8 cellular contexts compared by ENCODE assay signal in the genomic region with DNA sequence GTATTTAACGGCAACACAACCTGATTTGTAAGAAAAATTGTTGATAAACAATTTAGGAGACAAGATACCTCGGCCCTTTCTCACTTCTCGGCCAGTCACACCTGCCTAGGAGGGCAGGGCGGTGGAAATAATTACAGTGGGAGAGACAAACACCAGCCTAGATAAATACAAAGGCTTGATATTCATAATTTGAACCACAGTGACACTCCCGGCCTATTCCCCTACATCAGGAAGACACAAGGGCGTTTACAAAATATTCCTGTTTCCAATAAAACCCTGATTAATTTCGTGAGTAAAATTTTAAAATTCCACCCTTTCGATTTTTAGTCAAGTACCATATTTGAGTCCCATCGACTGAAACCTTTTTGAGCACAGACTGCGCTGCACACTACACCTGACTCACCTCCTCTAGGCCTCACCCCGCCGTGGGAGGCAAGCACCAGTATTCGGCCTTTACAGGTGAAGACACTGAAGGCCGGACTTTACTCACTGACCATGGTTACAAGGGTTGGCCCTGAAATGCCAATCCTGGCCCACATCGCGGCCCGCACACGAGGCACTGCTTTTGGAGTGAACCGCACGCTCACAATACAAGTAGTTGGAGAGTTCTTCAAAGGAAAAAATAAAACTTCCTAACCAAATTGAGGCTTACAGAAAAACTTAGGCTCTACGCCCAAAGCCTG. TPM values are rescaled to one million over a fixed set of nuclear protein-coding genes. Genes with fewer than 3 reads are reported as not detected.
DNase-seq lines count a peak whose midpoint lies in the region; ATAC-seq and TF ChIP-seq lines count a peak whose summit lies in the region.

No MANE protein-coding gene starts in this region.

- no peaks in the 10 kb centered on the region for H3K9me3 Mint-ChIP-seq in activated naive CD8-positive, alpha-beta T cell (ENCODE audit: low read depth)

- no peaks in the 10 kb centered on the region for H3K36me3 ChIP-seq in PC-3 (ENCODE audit: low read depth, low read length)
- no peaks in the 10 kb centered on the region for H3K36me3 ChIP-seq in prostate gland

- H3K4me1 ChIP-seq in PC-3 (ENCODE audit: insufficient read depth, low read length): peaks cover 6% of the 10 kb centered on the region; the same call in 1 of the 2 replicates
- no peaks in the 10 kb centered on the region for H3K4me1 ChIP-seq in prostate gland (replicated peaks)

- H3K4me3 Mint-ChIP-seq in activated naive CD8-positive, alpha-beta T cell: peak overlapping the region; percentile 98

- H3K4me2 ChIP-seq in PC-3 (ENCODE audit: low read length): peak overlapping the region; percentile 90

- peak overlapping the region; percentile 99 for H3K27ac Mint-ChIP-seq in activated naive CD8-positive, alpha-beta T cell

- H2AFZ ChIP-seq in PC-3 (ENCODE audit: low read length): peak overlapping the region; percentile 85

- TF ChIP-seq POLR2A in prostate gland (IDR thresholded peaks at IDR 0.05): no peak

- H3F3A ChIP-seq in PC-3 (ENCODE audit: low read length, unreplicated experiment): no peaks in the 10 kb centered on the region

- BruUV-seq in PC-3 (replicated peaks; lab: Mats Ljungman, UMichigan): TSS peak; percentile 54

- peaks cover 41% of the 10 kb centered on the region for H4K20me1 ChIP-seq in PC-3 (ENCODE audit: low read length)

- H3K4me3 ChIP-seq in PC-3 (ENCODE audit: low read length): peak overlapping the region; percentile 90
- H3K4me3 ChIP-seq in prostate gland: peak overlapping the region; percentile 63 to 81

- intact Hi-C loops in PC-3 (cut with micrococcal nuclease): loop anchor here (1.0 to 10.0 kb wide), 4 partner anchors 87 to 237 kb away; partner anchors contain the start of gene ATOSA
- intact Hi-C loops in left cardiac atrium (cut with DNase I): loop anchor here (10.0 kb wide), 2 partner anchors 223 to 233 kb away; no protein-coding TSS in a partner anchor
- intact Hi-C loops in prostate gland (cut with DNase I): loop anchor here (5.0 kb wide), 1 partner anchor 109 kb away; the partner anchor contains the start of gene ATOSA

- no peaks in the 10 kb centered on the region for H3K9me2 ChIP-seq in PC-3 (replicated peaks; ENCODE audit: low read length)

- peaks cover 41% of the 10 kb centered on the region for H3K4me1 Mint-ChIP-seq in activated naive CD8-positive, alpha-beta T cell (ENCODE audit: low read depth)

- H3K27me3 Mint-ChIP-seq in activated naive CD8-positive, alpha-beta T cell: no peaks in the 10 kb centered on the region

- CTCF ChIA-PET in PC-3 (lab: Charles Lee): no interaction called here

- peak overlapping the region; percentile 100 for H3K9ac ChIP-seq in PC-3 (ENCODE audit: low read length)

- peaks cover 58% of the 10 kb centered on the region for H3K79me2 ChIP-seq in PC-3 (ENCODE audit: low read length)

- TF ChIP-seq CTCF in PC-3 (conservative IDR thresholded peaks at IDR 0.05; ENCODE audit: low read depth, low read length): no peak
- no peak for TF ChIP-seq CTCF in prostate gland (IDR thresholded peaks at IDR 0.05)

- DNase-seq in NCI-H1092 treated with DMSO at 0.1 percent for 48 hours (lab: John Stamatoyannopoulos, UW): peak; percentile 22
- no peak for DNase-seq in NCI-H1092 (lab: John Stamatoyannopoulos, UW)
- DNase-seq in PC-3: peak; percentile 53
- DNase-seq in left cardiac atrium: no peak
- DNase-seq in prostate gland (ENCODE audit: low spot score): peak; percentile 23
- no peak for DNase-seq in NCI-H446 treated with DMSO at 0.1 percent for 48 hours (lab: John Stamatoyannopoulos, UW)

- no peaks in the 10 kb centered on the region for H3K9me3 ChIP-seq in PC-3 (ENCODE audit: low read length)
- H3K9me3 ChIP-seq in prostate gland: no peaks in the 10 kb centered on the region

- ATAC-seq in PC-3 (peak; percentile 60), left cardiac atrium (peak; percentile 33 to 61), HG03095 (IDR thresholded peaks at IDR 0.05; ENCODE audit: unreplicated experiment) (no peak)

- WGBS in prostate gland: 3% methylated on average over 21 of the region's 21 CpGs

- H3K36me3 Mint-ChIP-seq in activated naive CD8-positive, alpha-beta T cell: no peaks in the 10 kb centered on the region

- peak overlapping the region; percentile 95 for H3K27ac ChIP-seq in PC-3 (ENCODE audit: low read length)
- H3K27ac ChIP-seq in prostate gland: peak overlapping the region; percentile 91

- H3K27me3 ChIP-seq in PC-3 (ENCODE audit: low read length): no peaks in the 10 kb centered on the region
- no peaks in the 10 kb centered on the region for H3K27me3 ChIP-seq in prostate gland (replicated peaks; ENCODE audit: insufficient read depth)

- POLR2A ChIA-PET in PC-3 (lab: Charles Lee; ENCODE audit: unreplicated experiment): interaction anchor here (0.6 kb wide), 1 partner anchor 18 kb away, joined by 23 read pairs; no protein-coding TSS in a partner anchor

RNA-seq across cellular contexts. Expression of gene ARPP19, which starts 0.8 kb away (rescaled TPM):
- total RNA-seq in PC-3 (2014; rRNA removed) (54.4 and 65.8 TPM in 2 replicates), left cardiac atrium (100 to 1,000 TPM; 138 to 153 TPM), prostate gland (100 to 1,000 TPM in 1 of 2 donors, 10 to 100 TPM in 1; 86.9 to 130 TPM)

RNA-seq across cellular contexts. Expression of gene MYO5A, which starts 39.3 kb away (rescaled TPM):
- 42.1 and 55.7 TPM in 2 replicates for total RNA-seq in PC-3 (2014; rRNA removed)
- total RNA-seq in left cardiac atrium: 10 to 100 TPM; 18.1 to 19.4 TPM
- total RNA-seq in prostate gland: 10 to 100 TPM; 24.9 to 41.9 TPM

Comparison
In these comparisons a context has a peak if more than half of its experiments do, and no peak if none do; other contexts are left out.
1. DNase-seq: peak in NCI-H1092 treated with DMSO at 0.1 percent for 48 hours (single experiment), PC-3 (single experiment) and prostate gland (single experiment); none in NCI-H1092 (single experiment), left cardiac atrium (single experiment) and NCI-H446 treated with DMSO at 0.1 percent for 48 hours (single experiment).